ENCODE assay signal across 8 cellular contexts in the genomic region with DNA sequence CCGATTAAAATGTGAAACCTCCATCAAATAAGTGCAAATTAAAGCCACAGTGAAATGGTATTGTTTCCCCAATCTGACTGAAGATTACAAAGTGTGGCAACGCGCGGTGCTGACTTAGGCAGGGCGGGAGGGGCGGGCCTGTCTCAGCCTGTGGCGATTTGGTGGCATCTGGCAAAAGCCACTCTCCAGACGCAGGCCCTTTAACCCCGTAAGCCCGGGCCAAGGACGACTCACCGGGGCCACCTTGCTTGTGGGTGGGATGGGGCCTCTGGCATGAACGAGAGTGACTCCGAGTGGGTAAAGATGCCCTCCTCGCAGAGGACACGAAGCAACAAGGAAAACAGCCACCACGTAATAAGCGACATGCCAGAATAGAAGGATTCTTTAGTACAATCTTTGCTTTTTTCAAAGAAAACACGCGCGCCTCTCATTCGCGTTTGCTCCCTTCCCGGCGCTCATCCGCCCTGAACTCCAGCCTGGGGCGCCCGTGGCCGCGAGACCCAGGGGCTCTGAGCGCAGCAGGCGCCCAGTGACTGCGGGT. TPM values are rescaled to one million over a fixed set of nuclear protein-coding genes. Genes with fewer than 3 reads are reported as not detected.
A peak's percentile ranks its signal among the peaks of the same experiment; 100 is the strongest.
DNase-seq lines count a peak whose midpoint lies in the region; ATAC-seq and TF ChIP-seq lines count a peak whose summit lies in the region.

No MANE protein-coding gene starts in this region.

- H3K36me3 ChIP-seq in SK-N-MC (ENCODE audit: insufficient read depth, low read length) (no peaks in the 10 kb centered on the region), spleen (no peaks in the 10 kb centered on the region)

- intact Hi-C loops in activated CD4-positive, alpha-beta T cell treated with anti-CD3 and anti-CD28 coated beads for 36 hours (cut with DNase I, micrococcal nuclease) = loop anchor here in 1 of 2 experiments (1.0 to 10.0 kb wide), 7 partner anchors 34 to 364 kb away; partner anchors contain the start of gene EML1
- intact Hi-C loops in spleen (cut with DNase I; ENCODE audit: low total_unique reads) = no loop called here
- intact Hi-C loops in activated T-helper 2 cell treated with anti-CD3 and anti-CD28 coated beads, Interferon-gamma antibody, Interleukin-2, Interleukin-4, amounts not matched to agents 10 μg/mL and 5 μg/mL and 100 μg/mL, durations not matched to agents 14 hours and 24 hours and 36 hours (cut with micrococcal nuclease) = no loop called here

- no peak for TF ChIP-seq CTCF in spleen (IDR thresholded peaks at IDR 0.05 in 8 of 11, conservative IDR thresholded peaks at IDR 0.05 in 3 of 11)

- no peak overlapping the region for H3K27ac Mint-ChIP-seq in activated CD4-positive, alpha-beta T cell treated with anti-CD3 and anti-CD28 coated beads for 36 hours
- H3K27ac Mint-ChIP-seq in activated T-helper 2 cell treated with anti-CD3 and anti-CD28 coated beads, Interferon-gamma antibody, Interleukin-2, Interleukin-4, amounts not matched to agents 10 μg/mL and 5 μg/mL and 100 μg/mL, durations not matched to agents 14 hours and 24 hours and 36 hours = no peak overlapping the region

- TF ChIP-seq POLR2A in spleen (IDR thresholded peaks at IDR 0.05) = no peak

- peaks cover 0 to 51% (median 34%) of the 10 kb centered on the region in 7 donors for H3K27me3 ChIP-seq in spleen (replicated peaks in 1 of 7)

- H3K4me1 Mint-ChIP-seq in activated CD4-positive, alpha-beta T cell treated with anti-CD3 and anti-CD28 coated beads for 36 hours = peaks cover 6% of the 10 kb centered on the region
- peaks cover 2% of the 10 kb centered on the region for H3K4me1 Mint-ChIP-seq in activated T-helper 2 cell treated with anti-CD3 and anti-CD28 coated beads, Interferon-gamma antibody, Interleukin-2, Interleukin-4, amounts not matched to agents 10 μg/mL and 5 μg/mL and 100 μg/mL, durations not matched to agents 14 hours and 24 hours and 36 hours (ENCODE audit: low read depth)

- no peak overlapping the region for H3K27ac ChIP-seq in SK-N-MC
- H3K27ac ChIP-seq in spleen = peak overlapping the region in 3 of 8 donors; percentile 18 to 58 (median 38)

- H3K36me3 Mint-ChIP-seq in activated CD4-positive, alpha-beta T cell treated with anti-CD3 and anti-CD28 coated beads for 36 hours (ENCODE audit: low read depth) = peaks cover 6% of the 10 kb centered on the region
- H3K36me3 Mint-ChIP-seq in activated T-helper 2 cell treated with anti-CD3 and anti-CD28 coated beads, Interferon-gamma antibody, Interleukin-2, Interleukin-4, amounts not matched to agents 10 μg/mL and 5 μg/mL and 100 μg/mL, durations not matched to agents 14 hours and 24 hours and 36 hours (ENCODE audit: low read depth) = peaks cover 4% of the 10 kb centered on the region

- POLR2A ChIA-PET in activated CD4-positive, alpha-beta T cell treated with anti-CD3 and anti-CD28 coated beads for 36 hours (lab: Charles Lee) = interaction anchor here (0.7 kb wide), 1 partner anchor 80 kb away, joined by 4 read pairs; no protein-coding TSS in a partner anchor

- peak; percentile 12 for DNase-seq in activated CD4-positive, alpha-beta T cell treated with anti-CD3 and anti-CD28 coated beads for 36 hours
- no peak for DNase-seq in activated CD4-positive, alpha-beta T cell treated with anti-CD3 and anti-CD28 coated beads, Interleukin-2, amount 50 U/mL, for 1 hour
- DNase-seq in SK-N-MC (ENCODE audit: low read depth, low spot score) = no peak
- no peak for DNase-seq in spleen
- DNase-seq in activated T-helper 2 cell treated with anti-CD3 and anti-CD28 coated beads, Interferon-gamma antibody, Interleukin-2, Interleukin-4, amounts not matched to agents 10 μg/mL and 5 μg/mL and 100 μg/mL, durations not matched to agents 14 hours and 24 hours and 36 hours (ENCODE audit: low spot score) = no peak
- no peak for DNase-seq in GM03348 (ENCODE audit: low spot score)

- 15 to 20% (median 19%) methylated on average over 30 to 33 of the region's 33 CpGs for WGBS in spleen, 5 donors

- H3K27me3 Mint-ChIP-seq in activated CD4-positive, alpha-beta T cell treated with anti-CD3 and anti-CD28 coated beads for 36 hours = peaks cover 17% of the 10 kb centered on the region
- peaks cover 33% of the 10 kb centered on the region for H3K27me3 Mint-ChIP-seq in activated T-helper 2 cell treated with anti-CD3 and anti-CD28 coated beads, Interferon-gamma antibody, Interleukin-2, Interleukin-4, amounts not matched to agents 10 μg/mL and 5 μg/mL and 100 μg/mL, durations not matched to agents 14 hours and 24 hours and 36 hours (ENCODE audit: low read depth)

- peak overlapping the region; percentile 74 for H3K4me3 ChIP-seq in SK-N-MC
- H3K4me3 ChIP-seq in iPS-11a (ENCODE audit: low read depth, low read length) = peak overlapping the region; percentile 45
- H3K4me3 ChIP-seq in spleen = peak overlapping the region; percentile 3 to 77 (median 50)

- no peaks in the 10 kb centered on the region for H3K9me3 ChIP-seq in SK-N-MC (ENCODE audit: low read depth, low read length)
- H3K9me3 ChIP-seq in spleen = peaks cover 0 to 18% (median 14%) of the 10 kb centered on the region in 8 donors

- no peak overlapping the region for H3K9ac ChIP-seq in SK-N-MC (ENCODE audit: insufficient read length)

- peak overlapping the region; percentile 54 for H3K4me3 Mint-ChIP-seq in activated CD4-positive, alpha-beta T cell treated with anti-CD3 and anti-CD28 coated beads for 36 hours
- H3K4me3 Mint-ChIP-seq in activated T-helper 2 cell treated with anti-CD3 and anti-CD28 coated beads, Interferon-gamma antibody, Interleukin-2, Interleukin-4, amounts not matched to agents 10 μg/mL and 5 μg/mL and 100 μg/mL, durations not matched to agents 14 hours and 24 hours and 36 hours (ENCODE audit: low read depth) = no peak overlapping the region

- peaks cover 5% of the 10 kb centered on the region for H3K9me3 Mint-ChIP-seq in activated CD4-positive, alpha-beta T cell treated with anti-CD3 and anti-CD28 coated beads for 36 hours (ENCODE audit: low read depth)
- H3K9me3 Mint-ChIP-seq in activated T-helper 2 cell treated with anti-CD3 and anti-CD28 coated beads, Interferon-gamma antibody, Interleukin-2, Interleukin-4, amounts not matched to agents 10 μg/mL and 5 μg/mL and 100 μg/mL, durations not matched to agents 14 hours and 24 hours and 36 hours = peaks cover 8% of the 10 kb centered on the region

- peaks cover 8 to 36% (median 21%) of the 10 kb centered on the region in 6 donors for H3K4me1 ChIP-seq in spleen

- CTCF ChIA-PET in activated CD4-positive, alpha-beta T cell treated with anti-CD3 and anti-CD28 coated beads for 36 hours (lab: Charles Lee) = interaction anchor here (0.6 to 0.8 kb wide), 3 partner anchors 34 to 188 kb away, joined by 3 read pairs; no protein-coding TSS in a partner anchor

- ATAC-seq in activated CD4-positive, alpha-beta T cell treated with anti-CD3 and anti-CD28 coated beads for 36 hours = no peak
- no peak for ATAC-seq in GM18519 (IDR thresholded peaks at IDR 0.05; ENCODE audit: low FRiP score, unreplicated experiment)

RNA-seq across cellular contexts. Expression of gene DEGS2, which starts 0.8 kb away (rescaled TPM):
- total RNA-seq in activated CD4-positive, alpha-beta T cell treated with anti-CD3 and anti-CD28 coated beads for 36 hours = 1 to 10 TPM; 2.6 to 2.8 TPM
- 1 to 10 TPM in 5 of 7 donors, under 1 TPM in 2; 0.33 to 3.2 (median 1.3) TPM for total RNA-seq in spleen
- polyA plus RNA-seq in spleen = 1 to 10 TPM; 1.1 to 2.8 (median 1.5) TPM
- 0.16 and 0.41 TPM in 2 replicates for total RNA-seq in activated T-helper 2 cell treated with anti-CD3 and anti-CD28 coated beads, Interferon-gamma antibody, Interleukin-2, Interleukin-4, amounts not matched to agents 10 μg/mL and 5 μg/mL and 100 μg/mL, durations not matched to agents 14 hours and 24 hours and 36 hours
